ENCODE assay signal across 9 cellular contexts in the genomic region with DNA sequence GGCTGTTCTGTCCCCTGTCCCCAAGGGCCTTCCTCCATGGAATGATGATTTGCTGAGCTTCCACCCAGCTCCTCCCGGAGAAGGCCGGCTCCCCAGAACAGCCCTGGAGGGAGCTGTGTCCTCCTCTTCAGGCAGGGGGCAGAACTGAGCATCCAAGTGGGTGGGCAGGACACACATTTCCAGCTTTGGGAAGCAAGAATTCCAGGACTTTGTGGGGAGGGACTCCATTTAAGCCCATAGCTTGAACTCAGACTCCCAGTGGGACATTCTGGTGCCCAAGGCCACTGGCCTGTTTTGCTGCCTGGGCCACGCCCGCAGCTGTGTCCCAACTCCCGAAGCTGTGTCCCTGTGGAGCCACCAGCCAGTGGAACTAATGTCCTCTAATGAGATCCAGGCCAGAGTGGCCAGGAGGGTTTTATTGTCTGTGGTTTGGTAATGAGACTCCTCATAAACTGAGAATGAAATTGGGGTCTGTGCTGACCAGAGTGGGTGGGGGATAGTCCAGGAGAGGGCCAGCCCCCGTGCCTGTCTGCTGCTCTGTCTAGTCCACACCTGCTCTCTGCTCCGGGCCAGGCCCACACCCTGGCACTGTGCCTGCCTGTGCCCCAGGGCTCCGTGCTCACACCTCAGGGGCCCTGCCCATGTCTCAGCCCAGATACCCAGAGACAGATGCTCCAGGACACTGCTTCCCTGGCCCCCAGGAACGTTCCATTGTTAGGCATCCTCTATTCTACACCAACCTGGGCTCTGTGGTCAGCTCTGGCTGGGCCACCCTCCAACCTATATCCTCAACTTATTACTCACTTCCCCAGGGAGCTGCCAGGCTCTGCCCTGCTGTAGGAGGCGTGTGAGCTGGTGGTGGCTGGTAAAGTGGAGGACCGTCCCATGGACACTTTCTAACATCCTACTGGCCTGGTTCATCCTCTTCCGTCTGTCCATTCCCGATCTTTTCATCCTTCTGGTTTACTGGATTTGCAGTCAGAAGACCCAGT. TPM values are rescaled to one million over a fixed set of nuclear protein-coding genes. Genes with fewer than 3 reads are reported as not detected.
DNase-seq lines count a peak whose midpoint lies in the region; ATAC-seq, FAIRE-seq and TF ChIP-seq lines count a peak whose summit lies in the region.
"Had no signal": no experiment of that assay in that cellular context is flagged by ENCODE, and none has a peak within 500 bp of the region (broad histone marks: within the 10 kb centered on the region; RNA-seq: fewer than 3 reads in every experiment).

No MANE protein-coding gene starts in this region.

- TF ChIP-seq CTCF in Panc1 (IDR thresholded peaks at IDR 0.05) (peak; percentile 49), fibroblast of pulmonary artery (IDR thresholded peaks at IDR 0.05; ENCODE audit: low read length, missing control alignments) (peak; percentile 43)

- no peak overlapping the region for H3K4me3 ChIP-seq in Panc1 (ENCODE audit: low read depth in 2 of 2, low read length in 2 of 2)
- H3K4me3 ChIP-seq in fibroblast of pulmonary artery (replicated peaks; ENCODE audit: low read depth, low read length) = no peak overlapping the region
- H3K4me3 ChIP-seq in small intestine (ENCODE audit: low read depth in 1 of 2, low read length in 2 of 2) = no peak overlapping the region

- DNase-seq in DMS 273 (lab: John Stamatoyannopoulos, UW; ENCODE audit: unreplicated experiment) (peak; percentile 56), DMS 273 treated with DMSO at 0.1 percent for 48 hours (lab: John Stamatoyannopoulos, UW) (no peak), Panc1 (ENCODE audit: low read depth, low spot score) (no peak), fibroblast of pulmonary artery (ENCODE audit: low read depth) (peak; percentile 21), small intestine (peak; percentile 64), OCI-M2 (lab: John Stamatoyannopoulos, UW; ENCODE audit: unreplicated experiment) (no peak), NCI-H2029 (lab: John Stamatoyannopoulos, UW) (no peak)
- DNase-seq in stimulated activated naive CD4-positive, alpha-beta T cell (lab: John Stamatoyannopoulos, UW) = no peak

- in situ Hi-C loops in Panc1 (cut with HindIII; ENCODE audit: low pct_unique_long_range_greater_than_20kb, low sequenced_read_pairs) = no loop called here

- no peak for FAIRE-seq in small intestine (lab: Jason Lieb, UNC)
- FAIRE-seq: A204.1 had no signal

- BruUV-seq in Panc1 (replicated peaks; lab: Mats Ljungman, UMichigan) = no TSS peak

- POLR2A ChIA-PET in Panc1 (lab: Charles Lee) = interaction anchor here (1.2 kb wide), 1 partner anchor 8 kb away, joined by 4 read pairs; a partner anchor contains a TSS

- no peaks in the 10 kb centered on the region for H3K36me3 ChIP-seq in Panc1 (ENCODE audit: control insufficient read depth, insufficient read depth, low read length)
- H3K36me3 ChIP-seq in small intestine (ENCODE audit: control insufficient read depth in 2 of 2, insufficient read depth in 2 of 2, low read length in 2 of 2) = no peaks in the 10 kb centered on the region

- CTCF ChIA-PET in Panc1 (lab: Charles Lee) = interaction anchor here (0.6 to 1.1 kb wide), 3 partner anchors 8 to 235 kb away, joined by 3 to 6 read pairs (median 4); a partner anchor contains a TSS

- no peak overlapping the region for H3K27ac ChIP-seq in Panc1 (ENCODE audit: low read length)
- peak overlapping the region in 1 of 2 donors; percentile 47 for H3K27ac ChIP-seq in small intestine (ENCODE audit: low read depth in 1 of 2, low read length in 1 of 2)

- H3K27me3 ChIP-seq in Panc1 (ENCODE audit: control insufficient read depth, insufficient read depth, low read length) (no peaks in the 10 kb centered on the region), small intestine (ENCODE audit: control insufficient read depth in 2 of 2, insufficient read depth in 2 of 2, low read length in 2 of 2) (no peaks in the 10 kb centered on the region)

- H3K4me1 ChIP-seq in Panc1 (ENCODE audit: control insufficient read depth, insufficient read depth, low read length) (no peaks in the 10 kb centered on the region), small intestine (ENCODE audit: control insufficient read depth in 2 of 2, insufficient read depth in 1 of 2, low read depth in 1 of 2, low read length in 1 of 2) (peaks cover 2% of the 10 kb centered on the region in 2 donors)

- H3K9me3 ChIP-seq in Panc1 (ENCODE audit: control insufficient read depth, insufficient read depth, low read depth, low read length) (no peaks in the 10 kb centered on the region), small intestine (ENCODE audit: control insufficient read depth, low read depth) (no peaks in the 10 kb centered on the region)

- intact Hi-C loops in Panc1 (cut with micrococcal nuclease; ENCODE audit: unreplicated experiment) = loop anchor here (10.0 kb wide), 2 partner anchors 237 to 383 kb away; no protein-coding TSS in a partner anchor

- 31 to 57% (median 46%) methylated on average over 13 of the region's 13 CpGs for WGBS in small intestine, 3 donors

- ATAC-seq in Panc1 = peak; percentile 64

RNA-seq across cellular contexts. Expression of a gene that starts 7.6 kb away (rescaled TPM):
- total RNA-seq in Panc1 (2021; ENCODE audit: unreplicated experiment) = 14.6 TPM
- 12.0 TPM for polyA plus RNA-seq in Panc1 (2012; ENCODE audit: insufficient read length)
- 10 to 100 TPM in 1 of 3 donors, 1 to 10 TPM in 2; 2.7 to 32.8 (median 3.6) TPM for polyA plus RNA-seq in small intestine

Comparison
In these comparisons a context has a peak if more than half of its experiments do, and no peak if none do; other contexts are left out.
1. DNase-seq: peak in DMS 273 (single experiment), fibroblast of pulmonary artery (single experiment) and small intestine (single experiment); none in DMS 273 treated with DMSO at 0.1 percent for 48 hours (single experiment), Panc1 (single experiment), stimulated activated naive CD4-positive, alpha-beta T cell (0 of 6), OCI-M2 (single experiment) and NCI-H2029 (single experiment).